21 cellular contexts compared by ENCODE assay signal in genomic region chr18:4836146-4836545, GRCh38.
DNase-seq lines count a peak whose midpoint lies in the region; ATAC-seq and TF ChIP-seq lines count a peak whose summit lies in the region.
"Had no signal": no experiment of that assay in that cellular context is flagged by ENCODE, and none has a peak within 500 bp of the region (broad histone marks: within the 10 kb centered on the region; RNA-seq: fewer than 3 reads in every experiment).

No MANE protein-coding gene starts in this region.

- no peak overlapping the region for H3K4me3 ChIP-seq in mucosa of descending colon
- H3K4me3 ChIP-seq: A549, BLaER1 had no signal

- no peak for TF ChIP-seq CTCF in mucosa of descending colon (IDR thresholded peaks at IDR 0.05)

- peak overlapping the region; percentile 5 for H3K27ac ChIP-seq in caudate nucleus (ENCODE audit: low read depth, low read length)
- H3K27ac ChIP-seq: 22Rv1, A549, BLaER1 had no signal

- no peaks in the 10 kb centered on the region for H3K4me1 ChIP-seq in mucosa of descending colon (ENCODE audit: low read depth)
- H3K4me1 ChIP-seq: A549, BE2C, BLaER1 had no signal

- no peak for ATAC-seq in mucosa of descending colon
- ATAC-seq: A549 had no signal

- H3K9me3 ChIP-seq in mucosa of descending colon: peaks cover 40% of the 10 kb centered on the region
- H3K9me3 ChIP-seq: A549, BE2C, BLaER1 had no signal

- intact Hi-C loops in mucosa of descending colon (cut with DNase I, micrococcal nuclease): no loop called here

- H3K36me3 ChIP-seq in mucosa of descending colon (ENCODE audit: low read depth): no peaks in the 10 kb centered on the region
- H3K36me3 ChIP-seq: BE2C, BLaER1 had no signal

- DNase-seq in Ammon's horn (ENCODE audit: low spot score) (peak; percentile 38), caudate nucleus (lab: John Stamatoyannopoulos, UW) (peak in 2 of 61 donors; percentile 3 to 42), cerebellum (ENCODE audit: low spot score) (peak; percentile 62), mucosa of descending colon (no peak), SIG-M5 treated with dmso at 0.1 percent for 504 hours (lab: John Stamatoyannopoulos, UW; ENCODE audit: unreplicated experiment) (no peak)
- DNase-seq: AML-193; BE2C; CD4-positive, alpha-beta memory T cell; CD4-positive, CD25-positive, alpha-beta regulatory T cell; CD8-positive, alpha-beta memory T cell; COR-L47; DMS 273 treated with DMSO at 0.1 percent for 48 hours; DMS153; DMS53; DMS79; DND-41; EL; GF-D8 had no signal

Comparison
In these comparisons a context has a peak if more than half of its experiments do, and no peak if none do; other contexts are left out.
1. DNase-seq: peak in Ammon's horn (single experiment) and cerebellum (single experiment); none in mucosa of descending colon (0 of 3) and SIG-M5 treated with dmso at 0.1 percent for 504 hours (single experiment).